12 cellular contexts compared by ENCODE assay signal in the genomic region with DNA sequence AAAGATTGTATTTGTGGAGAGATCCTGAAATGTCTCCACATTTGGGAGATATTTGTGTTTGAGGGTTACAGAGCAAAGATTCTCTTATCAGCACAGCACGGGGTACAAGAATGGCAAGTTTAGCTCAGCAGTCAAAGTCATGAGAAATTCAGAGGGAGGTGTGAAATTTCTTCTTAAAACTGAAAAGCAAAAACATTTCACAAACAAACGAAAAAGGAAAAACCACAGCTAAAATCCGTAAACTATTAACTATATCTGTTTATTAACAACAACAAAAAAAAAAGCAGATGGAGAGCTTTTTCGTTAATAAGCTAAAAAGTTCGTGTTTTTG. TPM values are rescaled to one million over a fixed set of nuclear protein-coding genes. Genes with fewer than 3 reads are reported as not detected.
DNase-seq lines count a peak whose midpoint lies in the region; ATAC-seq and TF ChIP-seq lines count a peak whose summit lies in the region.
"Had no signal": no experiment of that assay in that cellular context is flagged by ENCODE, and none has a peak within 500 bp of the region (broad histone marks: within the 10 kb centered on the region; RNA-seq: fewer than 3 reads in every experiment).

No MANE protein-coding gene starts in this region.

- DNase-seq in CD8-positive, alpha-beta T cell: no peak
- DNase-seq in effector memory CD8-positive, alpha-beta T cell: no peak
- DNase-seq in uterus (no peak), left lung (no peak), HEK293T (ENCODE audit: extremely low spot score) (no peak), T-helper 9 cell (no peak)
- DNase-seq: effector CD8-positive, alpha-beta T cell; hippocampal formation; NCI-H526 treated with DMSO at 0.1 percent for 48 hours had no signal

- no peaks in the 10 kb centered on the region for H3K27me3 ChIP-seq in CD8-positive, alpha-beta T cell (ENCODE audit: insufficient read depth, low read length)
- H3K27me3 ChIP-seq in uterus: no peaks in the 10 kb centered on the region
- no peaks in the 10 kb centered on the region for H3K27me3 ChIP-seq in left lung

- ATAC-seq in CD8-positive, alpha-beta T cell: no peak
- peak; percentile 23 for ATAC-seq in GM19395 (IDR thresholded peaks at IDR 0.05; ENCODE audit: unreplicated experiment)
- peak; percentile 10 for ATAC-seq in HG03280 (IDR thresholded peaks at IDR 0.05; ENCODE audit: unreplicated experiment)
- peak; percentile 19 for ATAC-seq in effector memory CD8-positive, alpha-beta T cell (replicated peaks)
- ATAC-seq in left lung: no peak

- H3K4me1 Mint-ChIP-seq in CD8-positive, alpha-beta T cell (ENCODE audit: low read depth): peaks cover 88% of the 10 kb centered on the region
- peaks cover 75 to 89% of the 10 kb centered on the region in 2 donors for H3K4me1 Mint-ChIP-seq in effector memory CD8-positive, alpha-beta T cell (ENCODE audit: low read depth in 2 of 2)

- peaks cover 88% of the 10 kb centered on the region for H3K4me1 ChIP-seq in CD8-positive, alpha-beta T cell (ENCODE audit: insufficient read depth, low read length)
- H3K4me1 ChIP-seq in uterus (no peaks in the 10 kb centered on the region), left lung (peaks cover 6 to 59% of the 10 kb centered on the region in 2 donors)

- peak overlapping the region; percentile 34 for H3K27ac ChIP-seq in CD8-positive, alpha-beta T cell (ENCODE audit: low read depth, low read length)
- H3K27ac ChIP-seq in uterus: no peak overlapping the region
- H3K27ac ChIP-seq in left lung: no peak overlapping the region
- H3K27ac ChIP-seq: thoracic aorta had no signal

- CTCF ChIA-PET in CD8-positive, alpha-beta T cell (lab: Charles Lee): interaction anchor here (0.6 to 11.1 kb wide), 18 partner anchors 17 to 470 kb away, joined by 3 to 263 read pairs (median 26); no protein-coding TSS in a partner anchor
- CTCF ChIA-PET in HEK293T (lab: Yijun Ruan, JAX): interaction anchor here (0.6 to 2.7 kb wide), 4 partner anchors 16 to 1069 kb away, joined by 3 to 8 read pairs (median 4); no protein-coding TSS in a partner anchor

- H3K9me3 Mint-ChIP-seq in CD8-positive, alpha-beta T cell: no peaks in the 10 kb centered on the region
- no peaks in the 10 kb centered on the region for H3K9me3 Mint-ChIP-seq in effector memory CD8-positive, alpha-beta T cell

- H3K4me3 ChIP-seq in CD8-positive, alpha-beta T cell (ENCODE audit: low read depth, low read length): peak overlapping the region; percentile 6
- H3K4me3 ChIP-seq in uterus (no peak overlapping the region), left lung (no peak overlapping the region)
- H3K4me3 ChIP-seq: thoracic aorta had no signal

- no peaks in the 10 kb centered on the region for H3K9me3 ChIP-seq in CD8-positive, alpha-beta T cell (ENCODE audit: low read length)
- H3K9me3 ChIP-seq in uterus: no peaks in the 10 kb centered on the region
- no peaks in the 10 kb centered on the region for H3K9me3 ChIP-seq in left lung
- H3K9me3 ChIP-seq: thoracic aorta had no signal

- TF ChIP-seq CTCF in CD8-positive, alpha-beta T cell (IDR thresholded peaks at IDR 0.05): no peak
- TF ChIP-seq CTCF in uterus (IDR thresholded peaks at IDR 0.05) (no peak), left lung (IDR thresholded peaks at IDR 0.05) (no peak)

- no peaks in the 10 kb centered on the region for H3K27me3 Mint-ChIP-seq in CD8-positive, alpha-beta T cell (ENCODE audit: low read depth)
- no peaks in the 10 kb centered on the region for H3K27me3 Mint-ChIP-seq in effector memory CD8-positive, alpha-beta T cell

- no peak for TF ChIP-seq POLR2A in uterus (IDR thresholded peaks at IDR 0.05)

- peak overlapping the region; percentile 61 for H3K4me3 Mint-ChIP-seq in CD8-positive, alpha-beta T cell
- H3K4me3 Mint-ChIP-seq in effector memory CD8-positive, alpha-beta T cell: peak overlapping the region; percentile 69 to 79

- H3K36me3 Mint-ChIP-seq in CD8-positive, alpha-beta T cell: no peaks in the 10 kb centered on the region
- H3K36me3 Mint-ChIP-seq in effector memory CD8-positive, alpha-beta T cell (ENCODE audit: insufficient read depth): peaks cover 20% of the 10 kb centered on the region

- no peaks in the 10 kb centered on the region for H3K36me3 ChIP-seq in CD8-positive, alpha-beta T cell (ENCODE audit: insufficient read depth, low read length)
- H3K36me3 ChIP-seq in uterus (no peaks in the 10 kb centered on the region), left lung (no peaks in the 10 kb centered on the region)
- H3K36me3 ChIP-seq: thoracic aorta had no signal

- POLR2A ChIA-PET in CD8-positive, alpha-beta T cell (lab: Charles Lee): interaction anchor here (0.7 to 17.6 kb wide), 15 partner anchors 25 to 433 kb away, joined by 3 to 274 read pairs (median 5); no protein-coding TSS in a partner anchor
- POLR2A ChIA-PET in HEK293T (lab: Yijun Ruan, JAX): no interaction called here

- peak overlapping the region; percentile 98 for H3K27ac Mint-ChIP-seq in CD8-positive, alpha-beta T cell
- H3K27ac Mint-ChIP-seq in effector memory CD8-positive, alpha-beta T cell: peak overlapping the region; percentile 96 to 97

- intact Hi-C loops in CD8-positive, alpha-beta T cell (cut with DNase I, micrococcal nuclease): loop anchor here (2.0 kb wide), 3 partner anchors 72 to 110 kb away; no protein-coding TSS in a partner anchor
- intact Hi-C loops in uterus (cut with DNase I; ENCODE audit: low total_unique reads): loop anchor here (10.0 kb wide), 1 partner anchor 454 kb away; no protein-coding TSS in a partner anchor
- intact Hi-C loops in left lung (cut with DNase I): loop anchor here in 1 of 2 donors (10.0 kb wide), 1 partner anchor 334 kb away; no protein-coding TSS in a partner anchor

TF ChIP-seq in HEK293T, 16 proteins besides CTCF, POLR2A, EP300 and RAD21:
- TF ChIP-seq HDGF (IDR thresholded peaks at IDR 0.05; ENCODE audit: borderline replicate concordance) (no peak), L3MBTL2 (conservative IDR thresholded peaks at IDR 0.05) (no peak), ARNT (IDR thresholded peaks at IDR 0.05) (no peak), BHLHE40 (IDR thresholded peaks at IDR 0.05; ENCODE audit: borderline replicate concordance) (no peak), SUZ12 (IDR thresholded peaks at IDR 0.05) (no peak), ZNF384 (IDR thresholded peaks at IDR 0.05) (no peak), FOXA1 (IDR thresholded peaks at IDR 0.05) (no peak), NFRKB (IDR thresholded peaks at IDR 0.05) (no peak), CTBP1 (IDR thresholded peaks at IDR 0.05; ENCODE audit: borderline replicate concordance) (no peak), LEF1 (IDR thresholded peaks at IDR 0.05; ENCODE audit: borderline replicate concordance) (no peak), ELF4 (IDR thresholded peaks at IDR 0.05) (no peak), FOXK2 (IDR thresholded peaks at IDR 0.05) (no peak), SP1 (IDR thresholded peaks at IDR 0.05) (no peak)

RNA-seq across cellular contexts. Expression of gene ETS1, which starts 41.0 kb away (rescaled TPM):
- 100 to 1,000 TPM; 338 to 345 TPM for total RNA-seq in CD8-positive, alpha-beta T cell
- total RNA-seq in uterus (10 to 100 TPM; 24.1 to 80.9 (median 58.3) TPM), left lung (100 to 1,000 TPM in 1 of 2 donors, 10 to 100 TPM in 1; 70.2 to 108 TPM)

Comparison
In these comparisons a context has a peak if more than half of its experiments do, and no peak if none do; other contexts are left out.
1. ATAC-seq: peak in GM19395 (single experiment), HG03280 (single experiment) and effector memory CD8-positive, alpha-beta T cell (single experiment); none in CD8-positive, alpha-beta T cell (single experiment) and left lung (single experiment).